ENCODE assay signal across 25 cellular contexts in genomic region chr17:72606656-72607055, GRCh38.
"Had no signal": no experiment of that assay in that cellular context is flagged by ENCODE, and none has a peak within 500 bp of the region (broad histone marks: within the 10 kb centered on the region; RNA-seq: fewer than 3 reads in every experiment).

No MANE protein-coding gene starts in this region.

- H3K27me3 ChIP-seq: body of pancreas, colonic mucosa had no signal

- H3K4me1 Mint-ChIP-seq: activated CD4-positive, alpha-beta T cell treated with anti-CD3 and anti-CD28 coated beads for 36 hours; activated CD4-positive, alpha-beta T cell treated with anti-CD3 and anti-CD28 coated beads, Interleukin-2, amount 10 ng/mL, durations not matched to agents 7 days and 5 days had no signal

- H3K4me3 ChIP-seq: adrenal gland, body of pancreas, colonic mucosa, PC-9, SJCRH30, SK-N-MC had no signal

- DNase-seq: activated CD4-positive, alpha-beta T cell treated with anti-CD3 and anti-CD28 coated beads for 36 hours; activated CD4-positive, alpha-beta T cell treated with anti-CD3 and anti-CD28 coated beads, Interleukin-2, amount 10 ng/mL, durations not matched to agents 7 days and 5 days; activated CD4-positive, alpha-beta T cell treated with anti-CD3 and anti-CD28 coated beads, Interleukin-2, amount 50 U/mL, for 48 hours; activated CD8-positive, alpha-beta T cell treated with anti-CD3 and anti-CD28 coated beads, Interleukin-2, amount 10 ng/mL, durations not matched to agents 7 days and 5 days; activated gamma-delta T cell treated with Interleukin-2 at 50 U/mL for 16 hours; activated naive CD4-positive, alpha-beta T cell treated with anti-CD3 and anti-CD28 coated beads for 36 hours; activated T-cell treated with anti-CD3 and anti-CD28 coated beads, Interleukin-2, amount 50 U/mL, for 4 hours; adrenal gland; body of pancreas; central memory CD4-positive, alpha-beta T cell; colonic mucosa; NCI-H1048; NCI-H1105 treated with DMSO at 0.1 percent for 48 hours; NCI-H1436 treated with DMSO at 0.1 percent for 48 hours; NCI-H1694 treated with DMSO at 0.1 percent for 48 hours; NCI-H2029; NCI-H345; NCI-H524 treated with DMSO at 0.1 percent for 48 hours; SHP77; SJCRH30; T1000 had no signal

- H3K4me3 Mint-ChIP-seq: activated CD4-positive, alpha-beta T cell treated with anti-CD3 and anti-CD28 coated beads for 36 hours; activated CD4-positive, alpha-beta T cell treated with anti-CD3 and anti-CD28 coated beads, Interleukin-2, amount 10 ng/mL, durations not matched to agents 7 days and 5 days; activated CD8-positive, alpha-beta T cell treated with anti-CD3 and anti-CD28 coated beads, Interleukin-2, amount 10 ng/mL, durations not matched to agents 7 days and 5 days; activated naive CD4-positive, alpha-beta T cell treated with anti-CD3 and anti-CD28 coated beads for 36 hours; activated T-cell treated with anti-CD3 and anti-CD28 coated beads, Interleukin-2, amount 50 U/mL, for 4 hours; activated T-helper 1 cell treated with anti-CD3 and anti-CD28 coated beads, Interleukin-12 subunit alpha, Interleukin-12 subunit beta, Interleukin-2, Interleukin-4 antibody, amounts not matched to agents 30 ng/mL and 10 ng/mL and 1 ng/mL, durations not matched to agents 14 hours and 24 hours and 36 hours had no signal

- H3K27ac Mint-ChIP-seq: activated CD4-positive, alpha-beta T cell treated with anti-CD3 and anti-CD28 coated beads for 36 hours; activated CD4-positive, alpha-beta T cell treated with anti-CD3 and anti-CD28 coated beads, Interleukin-2, amount 10 ng/mL, durations not matched to agents 7 days and 5 days; activated CD8-positive, alpha-beta T cell treated with anti-CD3 and anti-CD28 coated beads, Interleukin-2, amount 10 ng/mL, durations not matched to agents 7 days and 5 days; activated naive CD4-positive, alpha-beta T cell treated with anti-CD3 and anti-CD28 coated beads for 36 hours; activated naive CD4-positive, alpha-beta T cell treated with anti-CD3 and anti-CD28 coated beads, Interleukin-2, amount 50 U/mL, for 72 hours; activated T-helper 1 cell treated with anti-CD3 and anti-CD28 coated beads, Interleukin-12 subunit alpha, Interleukin-12 subunit beta, Interleukin-2, Interleukin-4 antibody, amounts not matched to agents 30 ng/mL and 10 ng/mL and 1 ng/mL, durations not matched to agents 14 hours and 24 hours and 36 hours had no signal

- H3K27ac ChIP-seq: adrenal gland, body of pancreas, colonic mucosa, PC-9, SJCRH30, SK-N-MC had no signal

- H3K4me1 ChIP-seq: adrenal gland, SJCRH30 had no signal

- H3K9me3 ChIP-seq: colonic mucosa, SJCRH30 had no signal

- ATAC-seq: activated CD4-positive, alpha-beta T cell treated with anti-CD3 and anti-CD28 coated beads for 36 hours; activated CD8-positive, alpha-beta T cell treated with anti-CD3 and anti-CD28 coated beads, Interleukin-2, amount 10 ng/mL, durations not matched to agents 7 days and 5 days; activated naive CD4-positive, alpha-beta T cell treated with anti-CD3 and anti-CD28 coated beads, Interleukin-2, amount 50 U/mL, for 72 hours; activated T-cell treated with anti-CD3 and anti-CD28 coated beads, Interleukin-2, amount 50 U/mL, for 4 hours; body of pancreas had no signal

- H3K36me3 ChIP-seq: adrenal gland, colonic mucosa, SJCRH30 had no signal
